8 cellular contexts compared by ENCODE assay signal in genomic region chr2:224982910-224983688, GRCh38. TPM values are rescaled to one million over a fixed set of nuclear protein-coding genes. Genes with fewer than 3 reads are reported as not detected.
DNase-seq lines count a peak whose midpoint lies in the region; ATAC-seq lines count a peak whose summit lies in the region.

No MANE protein-coding gene starts in this region.

- DNase-seq in activated CD4-positive, alpha-beta memory T cell treated with anti-CD3 and anti-CD28 coated beads for 36 hours, result peak; percentile 58
- peak; percentile 66 for DNase-seq in globus pallidus (ENCODE audit: low spot score)
- DNase-seq in stimulated activated naive B cell treated with anti-CD40 and anti-IgM and Interleukin-4, amounts not matched to agents 10 μg/mL and 1 μg/mL and 100 μg/mL, for 72 hours, result no peak
- DNase-seq in DMS79 (lab: John Stamatoyannopoulos, UW), result no peak
- DNase-seq in HT-29 (ENCODE audit: low spot score), result no peak
- DNase-seq in NAMALWA (ENCODE audit: low spot score), result no peak

- peaks cover 71% of the 10 kb centered on the region for H3K4me1 Mint-ChIP-seq in activated CD4-positive, alpha-beta memory T cell treated with anti-CD3 and anti-CD28 coated beads for 36 hours (ENCODE audit: low read depth)
- peaks cover 29 to 70% of the 10 kb centered on the region in 2 donors for H3K4me1 Mint-ChIP-seq in stimulated activated naive B cell treated with anti-CD40 and anti-IgM and Interleukin-4, amounts not matched to agents 10 μg/mL and 1 μg/mL and 100 μg/mL, for 72 hours

- peak overlapping the region; percentile 58 for H3K4me3 Mint-ChIP-seq in activated CD4-positive, alpha-beta memory T cell treated with anti-CD3 and anti-CD28 coated beads for 36 hours
- H3K4me3 Mint-ChIP-seq in stimulated activated naive B cell treated with anti-CD40 and anti-IgM and Interleukin-4, amounts not matched to agents 10 μg/mL and 1 μg/mL and 100 μg/mL, for 72 hours, result no peak overlapping the region

- no peaks in the 10 kb centered on the region for H3K27me3 Mint-ChIP-seq in activated CD4-positive, alpha-beta memory T cell treated with anti-CD3 and anti-CD28 coated beads for 36 hours
- no peaks in the 10 kb centered on the region for H3K27me3 Mint-ChIP-seq in stimulated activated naive B cell treated with anti-CD40 and anti-IgM and Interleukin-4, amounts not matched to agents 10 μg/mL and 1 μg/mL and 100 μg/mL, for 72 hours

- CTCF ChIA-PET in activated CD4-positive, alpha-beta memory T cell treated with anti-CD3 and anti-CD28 coated beads for 36 hours (lab: Charles Lee), result interaction anchor here (1.0 to 1.2 kb wide), 2 partner anchors 9 to 20 kb away, joined by 3 to 4 read pairs; no protein-coding TSS in a partner anchor

- peak overlapping the region; percentile 71 for H3K27ac Mint-ChIP-seq in activated CD4-positive, alpha-beta memory T cell treated with anti-CD3 and anti-CD28 coated beads for 36 hours
- H3K27ac Mint-ChIP-seq in stimulated activated naive B cell treated with anti-CD40 and anti-IgM and Interleukin-4, amounts not matched to agents 10 μg/mL and 1 μg/mL and 100 μg/mL, for 72 hours, result peak overlapping the region; percentile 85

- H3K9me3 Mint-ChIP-seq in activated CD4-positive, alpha-beta memory T cell treated with anti-CD3 and anti-CD28 coated beads for 36 hours, result no peaks in the 10 kb centered on the region
- peaks cover 0 to 10% of the 10 kb centered on the region in 2 donors for H3K9me3 Mint-ChIP-seq in stimulated activated naive B cell treated with anti-CD40 and anti-IgM and Interleukin-4, amounts not matched to agents 10 μg/mL and 1 μg/mL and 100 μg/mL, for 72 hours

- ATAC-seq in GM18909 (IDR thresholded peaks at IDR 0.05; ENCODE audit: poor library complexity, unreplicated experiment), result peak; percentile 63
- ATAC-seq in HG03159 (IDR thresholded peaks at IDR 0.05; ENCODE audit: unreplicated experiment), result peak; percentile 58
- ATAC-seq in stimulated activated naive B cell treated with anti-CD40 and anti-IgM and Interleukin-4, amounts not matched to agents 10 μg/mL and 1 μg/mL and 100 μg/mL, for 72 hours (replicated peaks), result no peak

- POLR2A ChIA-PET in activated CD4-positive, alpha-beta memory T cell treated with anti-CD3 and anti-CD28 coated beads for 36 hours (lab: Charles Lee), result no interaction called here

- peaks cover 9% of the 10 kb centered on the region for H3K36me3 Mint-ChIP-seq in activated CD4-positive, alpha-beta memory T cell treated with anti-CD3 and anti-CD28 coated beads for 36 hours
- H3K36me3 Mint-ChIP-seq in stimulated activated naive B cell treated with anti-CD40 and anti-IgM and Interleukin-4, amounts not matched to agents 10 μg/mL and 1 μg/mL and 100 μg/mL, for 72 hours, result peaks cover 53 to 78% of the 10 kb centered on the region in 2 donors

- intact Hi-C loops in activated CD4-positive, alpha-beta memory T cell treated with anti-CD3 and anti-CD28 coated beads for 36 hours (cut with micrococcal nuclease), result loop anchor here (2.0 kb wide), 2 partner anchors 36 to 56 kb away; no protein-coding TSS in a partner anchor

RNA-seq across cellular contexts. Expression of gene DOCK10, which starts 59.2 kb away (rescaled TPM):
- total RNA-seq in activated CD4-positive, alpha-beta memory T cell treated with anti-CD3 and anti-CD28 coated beads for 36 hours, result 100 to 1,000 TPM; 134 to 139 TPM
- not detected in 2 replicates for total RNA-seq in HT-29 (2014; rRNA removed; shearing (Covaris generic))

Comparison
In these comparisons a context has a peak if more than half of its experiments do, and no peak if none do; other contexts are left out.
1. ATAC-seq: peak in GM18909 (single experiment) and HG03159 (single experiment); none in stimulated activated naive B cell treated with anti-CD40 and anti-IgM and Interleukin-4, amounts not matched to agents 10 μg/mL and 1 μg/mL and 100 μg/mL, for 72 hours (0 of 2).
2. DNase-seq: peak in activated CD4-positive, alpha-beta memory T cell treated with anti-CD3 and anti-CD28 coated beads for 36 hours (single experiment) and globus pallidus (single experiment); none in stimulated activated naive B cell treated with anti-CD40 and anti-IgM and Interleukin-4, amounts not matched to agents 10 μg/mL and 1 μg/mL and 100 μg/mL, for 72 hours (single experiment), DMS79 (single experiment), HT-29 (single experiment) and NAMALWA (single experiment).
3. RNA of gene DOCK10, which starts 59.2 kb away (total RNA-seq): 134 to 139 TPM in activated CD4-positive, alpha-beta memory T cell treated with anti-CD3 and anti-CD28 coated beads for 36 hours; not detected in HT-29; every median in the first group is over 100 times any median in the second.